In genomic region chr18:60069145-60069544, GRCh38 we compare ENCODE assay signal across 20 cellular contexts.
DNase-seq lines count a peak whose midpoint lies in the region; ATAC-seq and TF ChIP-seq lines count a peak whose summit lies in the region.
"Had no signal": no experiment of that assay in that cellular context is flagged by ENCODE, and none has a peak within 500 bp of the region (broad histone marks: within the 10 kb centered on the region; RNA-seq: fewer than 3 reads in every experiment).

No MANE protein-coding gene starts in this region.

- H3K27me3 ChIP-seq in RWPE2 (ENCODE audit: insufficient read depth, poor library complexity, severe bottlenecking) = no peaks in the 10 kb centered on the region
- H3K27me3 ChIP-seq: adrenal gland, heart right ventricle, neutrophil had no signal

- H3K4me3 ChIP-seq in AG10803 (ENCODE audit: low read length) = no peak overlapping the region
- no peak overlapping the region for H3K4me3 ChIP-seq in GM12875 (ENCODE audit: low read depth, low read length)
- H3K4me3 ChIP-seq in RWPE2 (ENCODE audit: severe bottlenecking) = no peak overlapping the region
- H3K4me3 ChIP-seq in fibroblast of pulmonary artery (replicated peaks; ENCODE audit: low read depth, low read length) = no peak overlapping the region
- H3K4me3 ChIP-seq: adrenal gland, GM23248, heart right ventricle, lower lobe of right lung had no signal

- H3K9me3 Mint-ChIP-seq in osteocyte (ENCODE audit: unreplicated experiment) = peaks cover 4% of the 10 kb centered on the region
- no peaks in the 10 kb centered on the region for H3K9me3 Mint-ChIP-seq in activated CD4-positive, alpha-beta T cell treated with anti-CD3 and anti-CD28 coated beads for 36 hours (ENCODE audit: low read depth)

- no peak overlapping the region for H3K27ac Mint-ChIP-seq in osteocyte (ENCODE audit: unreplicated experiment)
- H3K27ac Mint-ChIP-seq in activated CD4-positive, alpha-beta T cell treated with anti-CD3 and anti-CD28 coated beads for 36 hours = no peak overlapping the region
- H3K27ac Mint-ChIP-seq: effector memory CD8-positive, alpha-beta T cell had no signal

- ATAC-seq in RWPE2 (ENCODE audit: low read depth) (no peak), HG02678 (IDR thresholded peaks at IDR 0.05; ENCODE audit: unreplicated experiment) (no peak)
- ATAC-seq in activated CD4-positive, alpha-beta T cell treated with anti-CD3 and anti-CD28 coated beads for 36 hours = no peak
- ATAC-seq: effector memory CD8-positive, alpha-beta T cell; heart right ventricle; lower lobe of right lung had no signal

- POLR2A ChIA-PET in activated CD4-positive, alpha-beta T cell treated with anti-CD3 and anti-CD28 coated beads for 36 hours (lab: Charles Lee) = no interaction called here

- no peak overlapping the region for H3K27ac ChIP-seq in RWPE2 (ENCODE audit: poor library complexity, severe bottlenecking)
- H3K27ac ChIP-seq: adrenal gland, GM23248, heart right ventricle, lower lobe of right lung, neutrophil had no signal

- peaks cover 10% of the 10 kb centered on the region for H3K27me3 Mint-ChIP-seq in osteocyte (ENCODE audit: unreplicated experiment)
- peaks cover 2% of the 10 kb centered on the region for H3K27me3 Mint-ChIP-seq in activated CD4-positive, alpha-beta T cell treated with anti-CD3 and anti-CD28 coated beads for 36 hours

- no peaks in the 10 kb centered on the region for H3K9me3 ChIP-seq in RWPE2 (ENCODE audit: severe bottlenecking)
- H3K9me3 ChIP-seq: adrenal gland, lower lobe of right lung, neutrophil had no signal

- no peak overlapping the region for H3K4me3 Mint-ChIP-seq in osteocyte (ENCODE audit: unreplicated experiment)
- H3K4me3 Mint-ChIP-seq in activated CD4-positive, alpha-beta T cell treated with anti-CD3 and anti-CD28 coated beads for 36 hours = no peak overlapping the region
- H3K4me3 Mint-ChIP-seq: effector memory CD8-positive, alpha-beta T cell had no signal

- TF ChIP-seq CTCF in AG10803 (conservative IDR thresholded peaks at IDR 0.05; ENCODE audit: low read length) = peak; percentile 29; the same call in 1 of the 2 replicates
- 0 out of 2 replicates have a peak, but pooled peaks have one; percentile 3 for TF ChIP-seq CTCF in GM12875 (IDR thresholded peaks at IDR 0.05; ENCODE audit: borderline replicate concordance, insufficient read depth, low read depth, low read length)
- TF ChIP-seq CTCF in RWPE2 (IDR thresholded peaks at IDR 0.05; ENCODE audit: poor library complexity, severe bottlenecking) = peak; percentile 31
- TF ChIP-seq CTCF in fibroblast of pulmonary artery (IDR thresholded peaks at IDR 0.05; ENCODE audit: low read length, missing control alignments) = peak; percentile 28
- TF ChIP-seq CTCF in osteocyte (IDR thresholded peaks at IDR 0.05) = no peak

- CTCF ChIA-PET in activated CD4-positive, alpha-beta T cell treated with anti-CD3 and anti-CD28 coated beads for 36 hours (lab: Charles Lee) = no interaction called here

- no peaks in the 10 kb centered on the region for H3K4me1 ChIP-seq in RWPE2 (ENCODE audit: insufficient read depth, poor library complexity, severe bottlenecking)
- H3K4me1 ChIP-seq: adrenal gland, heart right ventricle, lower lobe of right lung had no signal

- no peak for DNase-seq in AG10803 (ENCODE audit: low read depth)
- DNase-seq in RWPE2 (ENCODE audit: low spot score) = no peak
- no peak for DNase-seq in fibroblast of pulmonary artery (ENCODE audit: low read depth)
- DNase-seq in osteocyte (ENCODE audit: extremely low spot score, unreplicated experiment) = no peak
- no peak for DNase-seq in activated CD4-positive, alpha-beta T cell treated with anti-CD3 and anti-CD28 coated beads for 36 hours
- DNase-seq in dermis blood vessel endothelial cell = no peak
- DNase-seq: activated CD4-positive, alpha-beta T cell treated with anti-CD3 and anti-CD28 coated beads, Interleukin-2, amount 50 U/mL, for 1 hour; activated gamma-delta T cell treated with Interleukin-2 at 50 U/mL for 16 hours; adrenal gland; effector memory CD8-positive, alpha-beta T cell; GM23248; heart right ventricle; lower lobe of right lung; NCI-H1436; NCI-H2227 treated with DMSO at 0.1 percent for 48 hours; NK-92 treated with Interleukin-12 subunit alpha and Interleukin-12 subunit beta, amount 100 ng/mL, for 24 hours; stimulated activated CD4-positive, alpha-beta T cell treated with anti-CD3 and anti-CD28 coated beads, Interleukin-12 subunit alpha, Interleukin-12 subunit beta, amount 100 ng/mL, for 4 hours had no signal

- intact Hi-C loops in activated CD4-positive, alpha-beta T cell treated with anti-CD3 and anti-CD28 coated beads for 36 hours (cut with DNase I, micrococcal nuclease) = no loop called here

- H3K36me3 Mint-ChIP-seq in osteocyte (ENCODE audit: unreplicated experiment) = no peaks in the 10 kb centered on the region
- H3K36me3 Mint-ChIP-seq in activated CD4-positive, alpha-beta T cell treated with anti-CD3 and anti-CD28 coated beads for 36 hours (ENCODE audit: low read depth) = no peaks in the 10 kb centered on the region

- no peaks in the 10 kb centered on the region for H3K4me1 Mint-ChIP-seq in osteocyte (ENCODE audit: unreplicated experiment)
- no peaks in the 10 kb centered on the region for H3K4me1 Mint-ChIP-seq in activated CD4-positive, alpha-beta T cell treated with anti-CD3 and anti-CD28 coated beads for 36 hours

- H3K36me3 ChIP-seq in RWPE2 (ENCODE audit: low read depth) = no peaks in the 10 kb centered on the region
- H3K36me3 ChIP-seq: adrenal gland, heart right ventricle, lower lobe of right lung, neutrophil had no signal
